In the genomic region with DNA sequence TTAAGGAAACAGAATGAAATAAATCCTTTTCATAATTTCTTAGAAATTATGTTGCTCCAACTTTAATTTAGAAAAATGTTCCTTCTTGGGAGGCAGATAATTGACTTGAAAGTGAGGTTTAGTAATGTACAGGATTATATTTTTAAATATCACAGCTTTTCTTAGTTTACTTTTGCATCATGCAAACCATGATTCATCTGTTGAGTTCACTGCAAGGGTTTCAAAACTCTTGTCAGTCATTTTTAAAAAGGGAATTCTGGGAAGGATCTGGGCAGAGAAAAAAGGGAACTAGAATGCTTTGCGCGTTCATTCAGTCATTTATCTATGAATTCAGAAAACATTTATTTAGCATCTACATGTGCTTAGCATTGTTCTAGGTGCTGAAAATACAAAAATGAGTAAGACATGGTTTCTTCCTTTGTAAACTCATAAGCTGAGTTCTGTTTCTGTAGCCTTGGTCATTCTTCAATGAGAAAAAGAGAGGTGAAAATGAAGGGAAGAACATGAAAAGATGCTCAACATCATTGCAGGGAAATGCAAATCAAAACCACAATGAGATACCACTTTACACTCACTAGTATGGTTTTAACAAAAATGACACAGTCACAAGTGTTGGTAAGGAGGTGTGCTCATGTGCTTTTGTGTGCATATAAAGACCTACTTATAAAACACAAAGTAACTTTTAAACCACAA, we compare ENCODE assay signal across 10 cellular contexts.
DNase-seq lines count a peak whose midpoint lies in the region; ATAC-seq and TF ChIP-seq lines count a peak whose summit lies in the region.
"Had no signal": no experiment of that assay in that cellular context is flagged by ENCODE, and none has a peak within 500 bp of the region (broad histone marks: within the 10 kb centered on the region; RNA-seq: fewer than 3 reads in every experiment).

No MANE protein-coding gene starts in this region.

- H3K27ac Mint-ChIP-seq in activated T-cell treated with anti-CD3 and anti-CD28 coated beads, Interleukin-2, amount 50 U/mL, for 72 hours = peak overlapping the region; percentile 77
- H3K27ac Mint-ChIP-seq in stimulated activated naive B cell treated with anti-CD40 and anti-IgM and Interleukin-4, amounts not matched to agents 10 μg/mL and 1 μg/mL and 100 μg/mL, for 72 hours = no peak overlapping the region
- no peak overlapping the region for H3K27ac Mint-ChIP-seq in progenitor cell of endocrine pancreas

- no peak overlapping the region for H3K27ac ChIP-seq in ovary
- H3K27ac ChIP-seq: WERI-Rb-1 had no signal

- peaks cover 41% of the 10 kb centered on the region for H3K4me1 Mint-ChIP-seq in activated T-cell treated with anti-CD3 and anti-CD28 coated beads, Interleukin-2, amount 50 U/mL, for 72 hours (ENCODE audit: low read depth)
- peaks cover 2 to 11% of the 10 kb centered on the region in 2 donors for H3K4me1 Mint-ChIP-seq in stimulated activated naive B cell treated with anti-CD40 and anti-IgM and Interleukin-4, amounts not matched to agents 10 μg/mL and 1 μg/mL and 100 μg/mL, for 72 hours
- H3K4me1 Mint-ChIP-seq in progenitor cell of endocrine pancreas (ENCODE audit: low read depth) = peaks cover 1% of the 10 kb centered on the region

- no peak for TF ChIP-seq POLR2A in ovary (IDR thresholded peaks at IDR 0.05)

- WGBS in ovary, 3 donors = 88 to 95% (median 94%) methylated on average over 2 of the region's 2 CpGs

- peak overlapping the region; percentile 40 to 68 for H3K4me3 Mint-ChIP-seq in activated T-cell treated with anti-CD3 and anti-CD28 coated beads, Interleukin-2, amount 50 U/mL, for 72 hours
- no peak overlapping the region for H3K4me3 Mint-ChIP-seq in stimulated activated naive B cell treated with anti-CD40 and anti-IgM and Interleukin-4, amounts not matched to agents 10 μg/mL and 1 μg/mL and 100 μg/mL, for 72 hours
- H3K4me3 Mint-ChIP-seq in progenitor cell of endocrine pancreas (ENCODE audit: low read depth) = no peak overlapping the region

- peak; percentile 82 to 88 for ATAC-seq in activated T-cell treated with anti-CD3 and anti-CD28 coated beads, Interleukin-2, amount 50 U/mL, for 72 hours (replicated peaks in 1 of 2)
- peak; percentile 85 for ATAC-seq in HG02588 (IDR thresholded peaks at IDR 0.05; ENCODE audit: unreplicated experiment)
- peak; percentile 79 for ATAC-seq in HG03460 (IDR thresholded peaks at IDR 0.05; ENCODE audit: unreplicated experiment)
- peak; percentile 67 to 83 for ATAC-seq in stimulated activated naive B cell treated with anti-CD40 and anti-IgM and Interleukin-4, amounts not matched to agents 10 μg/mL and 1 μg/mL and 100 μg/mL, for 72 hours (replicated peaks)

- peak in 1 of 2 donors; percentile 6 for DNase-seq in activated T-cell treated with anti-CD3 and anti-CD28 coated beads, Interleukin-2, amount 50 U/mL, for 72 hours
- DNase-seq in activated T-cell treated with anti-CD3 and anti-CD28 coated beads, Interleukin-2, amount 50 U/mL, for 1 hour = no peak
- no peak for DNase-seq in stimulated activated naive B cell treated with anti-CD40 and anti-IgM and Interleukin-4, amounts not matched to agents 10 μg/mL and 1 μg/mL and 100 μg/mL, for 72 hours
- DNase-seq in ovary (no peak), progenitor cell of endocrine pancreas (ENCODE audit: low spot score, unreplicated experiment) (no peak), AG08395 (ENCODE audit: low spot score) (no peak)
- DNase-seq: mesenchymal stem cell, WERI-Rb-1 had no signal

- no peaks in the 10 kb centered on the region for H3K9me3 ChIP-seq in ovary

- H3K36me3 ChIP-seq in ovary = no peaks in the 10 kb centered on the region

- peaks cover 6% of the 10 kb centered on the region for H3K4me1 ChIP-seq in ovary (ENCODE audit: insufficient read depth)

- H3K27me3 ChIP-seq in ovary = no peaks in the 10 kb centered on the region

- no peak for TF ChIP-seq EP300 in ovary (IDR thresholded peaks at IDR 0.05)

- H3K4me3 ChIP-seq in ovary = no peak overlapping the region

- intact Hi-C loops in ovary (cut with DNase I) = no loop called here

- H3K36me3 Mint-ChIP-seq in activated T-cell treated with anti-CD3 and anti-CD28 coated beads, Interleukin-2, amount 50 U/mL, for 72 hours (ENCODE audit: insufficient read depth in 2 of 2) = no peaks in the 10 kb centered on the region
- peaks cover 1 to 3% of the 10 kb centered on the region in 2 donors for H3K36me3 Mint-ChIP-seq in stimulated activated naive B cell treated with anti-CD40 and anti-IgM and Interleukin-4, amounts not matched to agents 10 μg/mL and 1 μg/mL and 100 μg/mL, for 72 hours
- no peaks in the 10 kb centered on the region for H3K36me3 Mint-ChIP-seq in progenitor cell of endocrine pancreas (ENCODE audit: insufficient read depth)

- H3K27me3 Mint-ChIP-seq in activated T-cell treated with anti-CD3 and anti-CD28 coated beads, Interleukin-2, amount 50 U/mL, for 72 hours (ENCODE audit: low read depth) = peaks cover 31% of the 10 kb centered on the region
- no peaks in the 10 kb centered on the region for H3K27me3 Mint-ChIP-seq in stimulated activated naive B cell treated with anti-CD40 and anti-IgM and Interleukin-4, amounts not matched to agents 10 μg/mL and 1 μg/mL and 100 μg/mL, for 72 hours
- H3K27me3 Mint-ChIP-seq in progenitor cell of endocrine pancreas = no peaks in the 10 kb centered on the region

- TF ChIP-seq CTCF in ovary (IDR thresholded peaks at IDR 0.05) = no peak
- no peak for TF ChIP-seq CTCF in progenitor cell of endocrine pancreas (IDR thresholded peaks at IDR 0.05; ENCODE audit: unreplicated experiment)

- H3K9me3 Mint-ChIP-seq in activated T-cell treated with anti-CD3 and anti-CD28 coated beads, Interleukin-2, amount 50 U/mL, for 72 hours = no peaks in the 10 kb centered on the region
- peaks cover 0 to 1% of the 10 kb centered on the region in 2 donors for H3K9me3 Mint-ChIP-seq in stimulated activated naive B cell treated with anti-CD40 and anti-IgM and Interleukin-4, amounts not matched to agents 10 μg/mL and 1 μg/mL and 100 μg/mL, for 72 hours
- H3K9me3 Mint-ChIP-seq in progenitor cell of endocrine pancreas (ENCODE audit: low read depth) = no peaks in the 10 kb centered on the region

Comparison
In these comparisons a context has a peak if more than half of its experiments do, and no peak if none do; other contexts are left out.
1. H3K4me3 Mint-ChIP-seq: peak in activated T-cell treated with anti-CD3 and anti-CD28 coated beads, Interleukin-2, amount 50 U/mL, for 72 hours (2 of 2); none in stimulated activated naive B cell treated with anti-CD40 and anti-IgM and Interleukin-4, amounts not matched to agents 10 μg/mL and 1 μg/mL and 100 μg/mL, for 72 hours (0 of 2) and progenitor cell of endocrine pancreas (single experiment).
2. Peak in every context shown above with its lines, with median percentiles within 50 percentile points of each other: ATAC-seq.